In the genomic region with DNA sequence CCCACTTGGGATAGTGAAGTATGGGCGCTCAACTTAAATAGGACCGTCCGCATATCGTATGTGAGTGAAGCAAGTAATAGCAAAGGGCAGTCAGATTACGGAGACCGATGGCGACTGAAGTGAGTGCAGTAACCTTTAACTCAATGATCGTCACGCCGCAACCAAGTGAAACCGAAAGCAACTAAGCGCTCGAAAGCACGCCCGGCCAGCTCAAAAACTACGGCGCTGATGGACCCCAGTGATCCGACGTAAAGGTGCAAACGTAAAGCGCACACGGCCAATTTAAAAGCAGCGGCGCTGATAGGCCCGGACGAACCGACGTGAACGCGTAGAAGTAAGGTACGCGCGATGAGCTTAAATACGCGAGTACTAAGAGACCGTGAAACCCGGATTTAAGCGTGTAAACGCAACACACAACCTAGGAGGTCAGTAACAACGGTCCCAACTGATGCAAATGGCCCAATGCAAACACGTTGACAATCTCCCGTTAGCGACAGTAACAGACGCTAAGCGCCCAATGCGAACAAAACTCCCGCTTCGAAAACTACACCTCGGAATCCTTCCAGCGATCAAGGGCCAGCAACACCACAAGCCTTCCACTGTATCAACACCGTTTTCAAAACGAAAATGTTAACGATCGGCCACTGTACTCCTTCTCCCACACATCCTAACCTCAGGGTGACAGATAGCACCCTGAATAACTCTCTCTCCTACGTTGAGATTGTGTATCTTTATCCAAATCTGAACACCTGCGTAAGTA, we compare ENCODE assay signal across 8 cellular contexts. TPM values are rescaled to one million over a fixed set of nuclear protein-coding genes. Genes with fewer than 3 reads are reported as not detected.
DNase-seq lines count a peak whose midpoint lies in the region; ATAC-seq and TF ChIP-seq lines count a peak whose summit lies in the region.

No MANE protein-coding gene starts in this region.

- H3K9me3 Mint-ChIP-seq in activated T-helper 1 cell treated with anti-CD3 and anti-CD28 coated beads, Interleukin-12 subunit alpha, Interleukin-12 subunit beta, Interleukin-2, Interleukin-4 antibody, amounts not matched to agents 30 ng/mL and 10 ng/mL and 1 ng/mL, durations not matched to agents 14 hours and 24 hours and 36 hours: no peaks in the 10 kb centered on the region
- peaks cover 0 to 13% (median 0%) of the 10 kb centered on the region in 11 donors for H3K9me3 Mint-ChIP-seq in naive thymus-derived CD4-positive, alpha-beta T cell
- H3K9me3 Mint-ChIP-seq in stimulated activated memory B cell treated with anti-CD40 and anti-IgM and Interleukin-4, amounts not matched to agents 10 μg/mL and 1 μg/mL and 100 μg/mL, for 72 hours: no peaks in the 10 kb centered on the region

- H3K36me3 ChIP-seq in Peyer's patch: no peaks in the 10 kb centered on the region
- no peaks in the 10 kb centered on the region for H3K36me3 ChIP-seq in naive thymus-derived CD4-positive, alpha-beta T cell (ENCODE audit: control insufficient read depth in 2 of 3, insufficient read depth in 3 of 3, low read length in 3 of 3)

- peak overlapping the region; percentile 45 to 58 (median 54) for H3K4me3 ChIP-seq in Peyer's patch
- peak overlapping the region; percentile 71 for H3K4me3 ChIP-seq in naive thymus-derived CD4-positive, alpha-beta T cell (ENCODE audit: low read length)

- peak; percentile 83 for ATAC-seq in GM21423 (IDR thresholded peaks at IDR 0.05; ENCODE audit: unreplicated experiment)
- peak; percentile 88 for ATAC-seq in naive thymus-derived CD4-positive, alpha-beta T cell
- peak; percentile 95 for ATAC-seq in stimulated activated memory B cell treated with anti-CD40 and anti-IgM and Interleukin-4, amounts not matched to agents 10 μg/mL and 1 μg/mL and 100 μg/mL, for 72 hours

- TF ChIP-seq CTCF in Peyer's patch (IDR thresholded peaks at IDR 0.05): peak in 2 of 6 experiments; percentile 1 to 3

- intact Hi-C loops in activated T-helper 1 cell treated with anti-CD3 and anti-CD28 coated beads, Interleukin-12 subunit alpha, Interleukin-12 subunit beta, Interleukin-2, Interleukin-4 antibody, amounts not matched to agents 30 ng/mL and 10 ng/mL and 1 ng/mL, durations not matched to agents 14 hours and 24 hours and 36 hours (cut with micrococcal nuclease): loop anchor here (1.0 kb wide), 5 partner anchors 8 to 191 kb away; no protein-coding TSS in a partner anchor
- intact Hi-C loops in naive thymus-derived CD4-positive, alpha-beta T cell (cut with micrococcal nuclease): loop anchor here (1.0 to 10.0 kb wide), 16 partner anchors 7 to 1346 kb away; partner anchors contain the start of genes DHX8 (in 2 of the 2), RPL27 (in 2 of the 2), BECN1 (in 1 of the 2) and BRCA1 (in 1 of the 2)

- POLR2A ChIA-PET in naive thymus-derived CD4-positive, alpha-beta T cell (lab: Charles Lee): interaction anchor here (0.6 to 16.6 kb wide), 51 partner anchors 8 to 1673 kb away, joined by 3 to 795 read pairs (median 4); partner anchors contain the start of genes ARL4D, DHX8, DNAJC7 and EIF1

- peak overlapping the region; percentile 82 to 95 (median 93) for H3K27ac ChIP-seq in Peyer's patch
- peak overlapping the region; percentile 95 for H3K27ac ChIP-seq in naive thymus-derived CD4-positive, alpha-beta T cell (ENCODE audit: low read depth, low read length)

- TF ChIP-seq RAD21 in Ishikawa (IDR thresholded peaks at IDR 0.05; ENCODE audit: low read depth): peak; percentile 18; the same call in 1 of the 2 replicates

- no peaks in the 10 kb centered on the region for H3K27me3 ChIP-seq in Peyer's patch
- no peaks in the 10 kb centered on the region for H3K27me3 ChIP-seq in naive thymus-derived CD4-positive, alpha-beta T cell (ENCODE audit: control insufficient read depth in 2 of 2, insufficient read depth in 2 of 2, low read length in 2 of 2)

- no peaks in the 10 kb centered on the region for H3K27me3 Mint-ChIP-seq in activated T-helper 1 cell treated with anti-CD3 and anti-CD28 coated beads, Interleukin-12 subunit alpha, Interleukin-12 subunit beta, Interleukin-2, Interleukin-4 antibody, amounts not matched to agents 30 ng/mL and 10 ng/mL and 1 ng/mL, durations not matched to agents 14 hours and 24 hours and 36 hours (ENCODE audit: insufficient read depth)
- peaks cover 0 to 9% (median 0%) of the 10 kb centered on the region in 5 donors for H3K27me3 Mint-ChIP-seq in naive thymus-derived CD4-positive, alpha-beta T cell
- no peaks in the 10 kb centered on the region for H3K27me3 Mint-ChIP-seq in stimulated activated memory B cell treated with anti-CD40 and anti-IgM and Interleukin-4, amounts not matched to agents 10 μg/mL and 1 μg/mL and 100 μg/mL, for 72 hours

- H3K4me3 Mint-ChIP-seq in activated T-helper 1 cell treated with anti-CD3 and anti-CD28 coated beads, Interleukin-12 subunit alpha, Interleukin-12 subunit beta, Interleukin-2, Interleukin-4 antibody, amounts not matched to agents 30 ng/mL and 10 ng/mL and 1 ng/mL, durations not matched to agents 14 hours and 24 hours and 36 hours: peak overlapping the region; percentile 85
- H3K4me3 Mint-ChIP-seq in naive thymus-derived CD4-positive, alpha-beta T cell: peak overlapping the region; percentile 87 to 99 (median 96)
- H3K4me3 Mint-ChIP-seq in stimulated activated memory B cell treated with anti-CD40 and anti-IgM and Interleukin-4, amounts not matched to agents 10 μg/mL and 1 μg/mL and 100 μg/mL, for 72 hours: peak overlapping the region; percentile 85

- DNase-seq in COR-L47 (lab: John Stamatoyannopoulos, UW) (peak; percentile 100), Peyer's patch (peak; percentile 90 to 97 (median 91)), fibroblast of gingiva (ENCODE audit: low read depth) (peak; percentile 99)
- peak; percentile 92 for DNase-seq in activated T-helper 1 cell treated with anti-CD3 and anti-CD28 coated beads, Interleukin-12 subunit alpha, Interleukin-12 subunit beta, Interleukin-2, Interleukin-4 antibody, amounts not matched to agents 30 ng/mL and 10 ng/mL and 1 ng/mL, durations not matched to agents 14 hours and 24 hours and 36 hours (ENCODE audit: low spot score)
- peak; percentile 69 to 97 (median 91) for DNase-seq in naive thymus-derived CD4-positive, alpha-beta T cell

- peak; percentile 53 for TF ChIP-seq EP300 in Ishikawa (IDR thresholded peaks at IDR 0.05; ENCODE audit: borderline replicate concordance)

- TF ChIP-seq POLR2A in Peyer's patch (IDR thresholded peaks at IDR 0.05): peak; percentile 98 to 100

- H3K9me3 ChIP-seq in Peyer's patch: no peaks in the 10 kb centered on the region
- no peaks in the 10 kb centered on the region for H3K9me3 ChIP-seq in naive thymus-derived CD4-positive, alpha-beta T cell (ENCODE audit: control insufficient read depth in 2 of 3, low read length in 3 of 3)

- H3K4me1 ChIP-seq in Peyer's patch: peaks cover 0 to 6% (median 2%) of the 10 kb centered on the region in 4 donors
- H3K4me1 ChIP-seq in naive thymus-derived CD4-positive, alpha-beta T cell (ENCODE audit: control insufficient read depth in 2 of 2, insufficient read depth in 2 of 2, low read length in 2 of 2): peaks cover 13 to 14% of the 10 kb centered on the region in 2 donors

- peak overlapping the region; percentile 100 for H3K27ac Mint-ChIP-seq in activated T-helper 1 cell treated with anti-CD3 and anti-CD28 coated beads, Interleukin-12 subunit alpha, Interleukin-12 subunit beta, Interleukin-2, Interleukin-4 antibody, amounts not matched to agents 30 ng/mL and 10 ng/mL and 1 ng/mL, durations not matched to agents 14 hours and 24 hours and 36 hours
- peak overlapping the region; percentile 98 to 100 (median 100) for H3K27ac Mint-ChIP-seq in naive thymus-derived CD4-positive, alpha-beta T cell
- peak overlapping the region; percentile 100 for H3K27ac Mint-ChIP-seq in stimulated activated memory B cell treated with anti-CD40 and anti-IgM and Interleukin-4, amounts not matched to agents 10 μg/mL and 1 μg/mL and 100 μg/mL, for 72 hours

- H3K36me3 Mint-ChIP-seq in activated T-helper 1 cell treated with anti-CD3 and anti-CD28 coated beads, Interleukin-12 subunit alpha, Interleukin-12 subunit beta, Interleukin-2, Interleukin-4 antibody, amounts not matched to agents 30 ng/mL and 10 ng/mL and 1 ng/mL, durations not matched to agents 14 hours and 24 hours and 36 hours (ENCODE audit: low read depth): peaks cover 4% of the 10 kb centered on the region
- peaks cover 0 to 5% (median 0%) of the 10 kb centered on the region in 5 donors for H3K36me3 Mint-ChIP-seq in naive thymus-derived CD4-positive, alpha-beta T cell
- no peaks in the 10 kb centered on the region for H3K36me3 Mint-ChIP-seq in stimulated activated memory B cell treated with anti-CD40 and anti-IgM and Interleukin-4, amounts not matched to agents 10 μg/mL and 1 μg/mL and 100 μg/mL, for 72 hours

- peaks cover 40% of the 10 kb centered on the region for H3K4me1 Mint-ChIP-seq in activated T-helper 1 cell treated with anti-CD3 and anti-CD28 coated beads, Interleukin-12 subunit alpha, Interleukin-12 subunit beta, Interleukin-2, Interleukin-4 antibody, amounts not matched to agents 30 ng/mL and 10 ng/mL and 1 ng/mL, durations not matched to agents 14 hours and 24 hours and 36 hours (ENCODE audit: low read depth)
- H3K4me1 Mint-ChIP-seq in naive thymus-derived CD4-positive, alpha-beta T cell: peaks cover 9 to 56% (median 38%) of the 10 kb centered on the region in 7 donors
- H3K4me1 Mint-ChIP-seq in stimulated activated memory B cell treated with anti-CD40 and anti-IgM and Interleukin-4, amounts not matched to agents 10 μg/mL and 1 μg/mL and 100 μg/mL, for 72 hours: peaks cover 29% of the 10 kb centered on the region

- CTCF ChIA-PET in naive thymus-derived CD4-positive, alpha-beta T cell (lab: Charles Lee): interaction anchor here (0.7 to 3.9 kb wide), 6 partner anchors 9 to 123 kb away, joined by 3 to 17 read pairs (median 4); partner anchors contain the start of gene DHX8

TF ChIP-seq in Ishikawa, 13 proteins besides CTCF, POLR2A, EP300 and RAD21 (continues in another document):
- TF ChIP-seq FOXM1 (IDR thresholded peaks at IDR 0.05; ENCODE audit: borderline replicate concordance, low read depth) (peak; percentile 68; the same call in 1 of the 2 replicates), ZBTB7A (IDR thresholded peaks at IDR 0.05; ENCODE audit: low read depth) (no peak), TEAD4 (IDR thresholded peaks at IDR 0.05) (peak; percentile 84), MAX (IDR thresholded peaks at IDR 0.05) (peak; percentile 87)

RNA-seq across cellular contexts. Expression of gene ARL4D, which starts 37.9 kb away (rescaled TPM):
- 1 to 10 TPM in 1 of 4 donors, under 1 TPM in 1, not detected in 2; 0.70 to 2.3 TPM for total RNA-seq in Peyer's patch
- total RNA-seq in activated T-helper 1 cell treated with anti-CD3 and anti-CD28 coated beads, Interleukin-12 subunit alpha, Interleukin-12 subunit beta, Interleukin-2, Interleukin-4 antibody, amounts not matched to agents 30 ng/mL and 10 ng/mL and 1 ng/mL, durations not matched to agents 14 hours and 24 hours and 36 hours: 3.2 and 4.0 TPM in 2 replicates
- total RNA-seq in naive thymus-derived CD4-positive, alpha-beta T cell: 1 to 10 TPM; 1.7 to 4.8 (median 2.2) TPM
- 1 to 10 TPM; 1.3 to 1.4 TPM for polyA plus RNA-seq in naive thymus-derived CD4-positive, alpha-beta T cell

Comparison
In these comparisons a context has a peak if more than half of its experiments do, and no peak if none do; other contexts are left out.
1. Peak in every context shown above with its lines: DNase-seq, ATAC-seq, H3K4me3 ChIP-seq and H3K27ac ChIP-seq.